In the genomic region with DNA sequence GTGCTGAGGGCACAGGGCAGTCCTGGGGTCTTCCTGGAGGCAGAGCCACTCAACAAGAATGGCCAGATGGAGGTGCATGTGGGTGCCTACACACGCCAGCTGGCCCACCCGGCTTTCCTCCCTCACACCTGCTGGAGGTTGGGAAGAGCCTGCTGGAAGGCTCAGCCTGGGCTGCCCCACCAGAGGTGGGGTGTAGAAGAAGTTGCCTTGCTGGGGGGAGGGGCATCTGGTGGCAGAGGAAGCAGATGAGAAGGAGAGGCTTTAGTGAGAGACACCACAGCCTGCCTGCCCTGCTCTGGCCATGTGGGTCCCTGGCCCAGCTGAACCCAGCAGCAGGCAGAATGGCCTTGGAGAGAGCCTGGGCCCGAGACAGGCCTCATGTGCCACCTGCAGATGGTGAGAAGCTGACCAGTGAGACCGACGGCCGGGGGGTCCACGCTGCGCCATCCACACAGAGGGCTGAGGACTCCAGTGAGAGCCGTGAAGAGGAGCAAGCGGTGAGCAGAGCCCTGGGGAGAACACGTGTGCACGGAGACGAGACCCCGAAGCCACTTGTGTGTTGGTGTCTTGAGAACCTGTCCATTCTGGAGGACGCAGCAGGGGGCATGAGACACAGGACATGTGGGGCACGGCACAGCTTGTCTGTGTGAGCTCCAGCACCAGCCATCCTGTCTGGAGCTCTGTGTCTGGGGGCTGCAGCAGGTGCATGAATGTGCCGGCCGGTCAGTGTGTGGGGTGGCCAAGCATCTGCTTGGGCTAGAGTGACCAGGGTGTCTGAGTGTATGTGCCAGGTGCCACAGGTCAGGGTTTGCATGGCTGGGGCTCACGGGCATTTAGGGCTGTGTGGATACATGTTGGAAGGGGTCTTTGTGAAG, we compare ENCODE assay signal across 22 cellular contexts. TPM values are rescaled to one million over a fixed set of nuclear protein-coding genes. Genes with fewer than 3 reads are reported as not detected.
DNase-seq lines count a peak whose midpoint lies in the region; ATAC-seq and TF ChIP-seq lines count a peak whose summit lies in the region.
"Had no signal": no experiment of that assay in that cellular context is flagged by ENCODE, and none has a peak within 500 bp of the region (broad histone marks: within the 10 kb centered on the region; RNA-seq: fewer than 3 reads in every experiment).

No MANE protein-coding gene starts in this region.

- DNase-seq in activated CD4-positive, alpha-beta T cell treated with anti-CD3 and anti-CD28 coated beads, Interleukin-2, amount 10 ng/mL, durations not matched to agents 24 days and 14 days, result no peak
- DNase-seq in activated CD4-positive, alpha-beta T cell treated with anti-CD3 and anti-CD28 coated beads, Interleukin-2, amount 50 U/mL, for 48 hours, result no peak
- DNase-seq in NT2/D1 (ENCODE audit: low read depth, low spot score), result no peak
- no peak for DNase-seq in dorsolateral prefrontal cortex
- no peak for DNase-seq in stimulated activated effector memory CD8-positive, alpha-beta T cell treated with anti-CD3 and anti-CD28 coated beads, Interleukin-12 subunit alpha, Interleukin-12 subunit beta, amount 100 ng/mL, for 72 hours (ENCODE audit: low spot score in 2 of 2)
- DNase-seq in mucosa of gallbladder (ENCODE audit: low spot score), result no peak
- DNase-seq in omental fat pad (ENCODE audit: low spot score), result no peak
- DNase-seq: activated CD8-positive, alpha-beta T cell treated with anti-CD3 and anti-CD28 coated beads for 36 hours; activated naive CD8-positive, alpha-beta T cell treated with anti-CD3 and anti-CD28 coated beads, Interleukin-2, amount 50 U/mL, for 24 hours; activated T-cell treated with anti-CD3 and anti-CD28 coated beads, Interleukin-2, amount 50 U/mL, for 72 hours; C1 segment of cervical spinal cord; HFFc6; NCI-H1092; small intestine; stimulated activated CD4-positive, alpha-beta T cell treated with anti-CD3 and anti-CD28 coated beads, Interleukin-4, amount 100 ng/mL, for 4 hours; SW 1271 had no signal

- peak overlapping the region in 38 of 59 donors; percentile 14 to 97 (median 76) for H3K27ac ChIP-seq in dorsolateral prefrontal cortex
- H3K27ac ChIP-seq: breast epithelium, prostate gland, thoracic aorta had no signal

- H3K27me3 Mint-ChIP-seq in activated CD4-positive, alpha-beta T cell treated with anti-CD3 and anti-CD28 coated beads, Interleukin-2, amount 10 ng/mL, durations not matched to agents 24 days and 14 days, result peaks cover 30% of the 10 kb centered on the region

- H3K9me3 ChIP-seq in NT2/D1 (ENCODE audit: insufficient read depth, low read length), result no peaks in the 10 kb centered on the region; the same call in 1 of the 2 replicates
- H3K9me3 ChIP-seq: breast epithelium, prostate gland, thoracic aorta had no signal

- H3K4me3 ChIP-seq in NT2/D1 (ENCODE audit: insufficient read length, low read depth) (no peak overlapping the region), dorsolateral prefrontal cortex (peak overlapping the region in 12 of 59 donors; percentile 16 to 75 (median 68))
- H3K4me3 ChIP-seq: breast epithelium, prostate gland, thoracic aorta had no signal

- H3K36me3 Mint-ChIP-seq in activated CD4-positive, alpha-beta T cell treated with anti-CD3 and anti-CD28 coated beads, Interleukin-2, amount 10 ng/mL, durations not matched to agents 24 days and 14 days (ENCODE audit: low read depth), result peaks cover 3% of the 10 kb centered on the region
- H3K36me3 Mint-ChIP-seq in stimulated activated effector memory CD8-positive, alpha-beta T cell treated with anti-CD3 and anti-CD28 coated beads, Interleukin-12 subunit alpha, Interleukin-12 subunit beta, amount 100 ng/mL, for 72 hours, result peaks cover 6% of the 10 kb centered on the region

- intact Hi-C loops in activated CD4-positive, alpha-beta T cell treated with anti-CD3 and anti-CD28 coated beads, Interleukin-2, amount 10 ng/mL, durations not matched to agents 24 days and 14 days (cut with micrococcal nuclease), result no loop called here
- intact Hi-C loops in dorsolateral prefrontal cortex (cut with DNase I), result loop anchor here in 1 of 2 donors (10.0 kb wide), 1 partner anchor 157 kb away; no protein-coding TSS in a partner anchor

- H3K27me3 ChIP-seq in NT2/D1 (ENCODE audit: insufficient read depth, insufficient read length), result peaks cover 7% of the 10 kb centered on the region
- H3K27me3 ChIP-seq in dorsolateral prefrontal cortex, result no peaks in the 10 kb centered on the region

- ATAC-seq in stimulated activated effector memory CD8-positive, alpha-beta T cell treated with anti-CD3 and anti-CD28 coated beads, Interleukin-12 subunit alpha, Interleukin-12 subunit beta, amount 100 ng/mL, for 72 hours, result peak; percentile 2
- no peak for ATAC-seq in GM21619 (IDR thresholded peaks at IDR 0.05; ENCODE audit: unreplicated experiment)
- no peak for ATAC-seq in omental fat pad (ENCODE audit: low FRiP score)
- ATAC-seq: activated CD8-positive, alpha-beta T cell treated with anti-CD3 and anti-CD28 coated beads for 36 hours; activated T-cell treated with anti-CD3 and anti-CD28 coated beads, Interleukin-2, amount 50 U/mL, for 72 hours; left ventricle myocardium superior had no signal

- H3K4me3 Mint-ChIP-seq in activated CD4-positive, alpha-beta T cell treated with anti-CD3 and anti-CD28 coated beads, Interleukin-2, amount 10 ng/mL, durations not matched to agents 24 days and 14 days, result no peak overlapping the region
- no peak overlapping the region for H3K4me3 Mint-ChIP-seq in stimulated activated effector memory CD8-positive, alpha-beta T cell treated with anti-CD3 and anti-CD28 coated beads, Interleukin-12 subunit alpha, Interleukin-12 subunit beta, amount 100 ng/mL, for 72 hours
- H3K4me3 Mint-ChIP-seq: activated CD8-positive, alpha-beta T cell treated with anti-CD3 and anti-CD28 coated beads for 36 hours; activated naive CD8-positive, alpha-beta T cell treated with anti-CD3 and anti-CD28 coated beads, Interleukin-2, amount 50 U/mL, for 24 hours; HFFc6 had no signal

- peaks cover 9% of the 10 kb centered on the region for H3K4me1 Mint-ChIP-seq in activated CD4-positive, alpha-beta T cell treated with anti-CD3 and anti-CD28 coated beads, Interleukin-2, amount 10 ng/mL, durations not matched to agents 24 days and 14 days
- peaks cover 29% of the 10 kb centered on the region for H3K4me1 Mint-ChIP-seq in stimulated activated effector memory CD8-positive, alpha-beta T cell treated with anti-CD3 and anti-CD28 coated beads, Interleukin-12 subunit alpha, Interleukin-12 subunit beta, amount 100 ng/mL, for 72 hours

- peak overlapping the region; percentile 2 for H3K9ac ChIP-seq in NT2/D1 (ENCODE audit: insufficient read length, low read depth)

- peaks cover 24% of the 10 kb centered on the region for H3K36me3 ChIP-seq in NT2/D1 (ENCODE audit: insufficient read depth, insufficient read length, low read length)
- H3K36me3 ChIP-seq: breast epithelium, prostate gland, thoracic aorta had no signal

- H3K4me1 ChIP-seq in NT2/D1 (ENCODE audit: insufficient read depth, insufficient read length), result peaks cover 37% of the 10 kb centered on the region
- H3K4me1 ChIP-seq: prostate gland had no signal

- H3K27ac Mint-ChIP-seq in activated CD4-positive, alpha-beta T cell treated with anti-CD3 and anti-CD28 coated beads, Interleukin-2, amount 10 ng/mL, durations not matched to agents 24 days and 14 days, result peak overlapping the region; percentile 20
- H3K27ac Mint-ChIP-seq in stimulated activated effector memory CD8-positive, alpha-beta T cell treated with anti-CD3 and anti-CD28 coated beads, Interleukin-12 subunit alpha, Interleukin-12 subunit beta, amount 100 ng/mL, for 72 hours, result peak overlapping the region; percentile 53
- H3K27ac Mint-ChIP-seq: activated CD8-positive, alpha-beta T cell treated with anti-CD3 and anti-CD28 coated beads for 36 hours; activated naive CD8-positive, alpha-beta T cell treated with anti-CD3 and anti-CD28 coated beads, Interleukin-2, amount 50 U/mL, for 24 hours; activated T-cell treated with anti-CD3 and anti-CD28 coated beads, Interleukin-2, amount 50 U/mL, for 72 hours; HFFc6 had no signal

- H3K9me3 Mint-ChIP-seq in activated CD4-positive, alpha-beta T cell treated with anti-CD3 and anti-CD28 coated beads, Interleukin-2, amount 10 ng/mL, durations not matched to agents 24 days and 14 days, result peaks cover 7% of the 10 kb centered on the region
- no peaks in the 10 kb centered on the region for H3K9me3 Mint-ChIP-seq in stimulated activated effector memory CD8-positive, alpha-beta T cell treated with anti-CD3 and anti-CD28 coated beads, Interleukin-12 subunit alpha, Interleukin-12 subunit beta, amount 100 ng/mL, for 72 hours
- H3K9me3 Mint-ChIP-seq: activated naive CD8-positive, alpha-beta T cell treated with anti-CD3 and anti-CD28 coated beads, Interleukin-2, amount 50 U/mL, for 24 hours; activated T-cell treated with anti-CD3 and anti-CD28 coated beads, Interleukin-2, amount 50 U/mL, for 72 hours had no signal

- no peak for TF ChIP-seq CTCF in dorsolateral prefrontal cortex (IDR thresholded peaks at IDR 0.05 in 54 of 56, conservative IDR thresholded peaks at IDR 0.05 in 2 of 56; ENCODE audit: low read depth in 1 of 56, partially characterized antibody in 56 of 56)
- no peak for TF ChIP-seq CTCF in omental fat pad (IDR thresholded peaks at IDR 0.05)

RNA-seq across cellular contexts. Expression of a gene that starts 2.7 kb away (rescaled TPM):
- total RNA-seq in activated CD4-positive, alpha-beta T cell treated with anti-CD3 and anti-CD28 coated beads, Interleukin-2, amount 10 ng/mL, durations not matched to agents 24 days and 14 days, result 3.9 and 4.1 TPM in 2 replicates
- 100 to 1,000 TPM in 116 of 120 experiments, 10 to 100 TPM in 4; 81.4 to 330 (median 132) TPM for total RNA-seq in dorsolateral prefrontal cortex
- 3.4 TPM for total RNA-seq in mucosa of gallbladder
- 1 to 10 TPM; 1.4 to 4.1 (median 2.5) TPM for total RNA-seq in omental fat pad
- total RNA-seq: RPMI7951 had no signal

RNA-seq across cellular contexts. Expression of a gene that starts 22.1 kb away (rescaled TPM):
- total RNA-seq in activated CD4-positive, alpha-beta T cell treated with anti-CD3 and anti-CD28 coated beads, Interleukin-2, amount 10 ng/mL, durations not matched to agents 24 days and 14 days, result not detected in 2 replicates
- total RNA-seq in dorsolateral prefrontal cortex (1 to 10 TPM in 96 of 120 experiments, under 1 TPM in 22, not detected in 2; 0.29 to 5.2 (median 1.7) TPM), mucosa of gallbladder (70.8 TPM), omental fat pad (under 1 TPM in 3 of 4 donors, not detected in 1; 0.09 to 0.96 (median 0.95) TPM)

RNA-seq across cellular contexts. Expression of a gene that starts 42.8 kb away (rescaled TPM):
- total RNA-seq in activated CD4-positive, alpha-beta T cell treated with anti-CD3 and anti-CD28 coated beads, Interleukin-2, amount 10 ng/mL, durations not matched to agents 24 days and 14 days, result 40.7 and 42.7 TPM in 2 replicates
- 10 to 100 TPM; 13.7 to 52.3 (median 29.2) TPM for total RNA-seq in dorsolateral prefrontal cortex
- total RNA-seq in mucosa of gallbladder, result 152 TPM
- 10 to 100 TPM; 17.6 to 42.1 (median 31.0) TPM for total RNA-seq in omental fat pad

RNA-seq across cellular contexts. Expression of a gene that starts 51.3 kb away (rescaled TPM):
- total RNA-seq in activated CD4-positive, alpha-beta T cell treated with anti-CD3 and anti-CD28 coated beads, Interleukin-2, amount 10 ng/mL, durations not matched to agents 24 days and 14 days, result 5.0 and 6.0 TPM in 2 replicates
- total RNA-seq in dorsolateral prefrontal cortex (100 to 1,000 TPM in 115 of 120 experiments, 10 to 100 TPM in 5; 78.3 to 905 (median 216) TPM), mucosa of gallbladder (246 TPM), omental fat pad (100 to 1,000 TPM; 340 to 466 (median 398) TPM)

RNA-seq across cellular contexts. Expression of a gene that starts 58.1 kb away (rescaled TPM):
- total RNA-seq in activated CD4-positive, alpha-beta T cell treated with anti-CD3 and anti-CD28 coated beads, Interleukin-2, amount 10 ng/mL, durations not matched to agents 24 days and 14 days, result 241 and 256 TPM in 2 replicates
- total RNA-seq in dorsolateral prefrontal cortex (100 to 1,000 TPM in 23 of 120 experiments, 10 to 100 TPM in 97; 19.2 to 217 (median 70.2) TPM), mucosa of gallbladder (55.4 TPM), omental fat pad (100 to 1,000 TPM; 224 to 389 (median 247) TPM)

Comparison
In these comparisons a context has a peak if more than half of its experiments do, and no peak if none do; other contexts are left out.
1. RNA of a gene that starts 2.7 kb away (total RNA-seq): 81.4 to 330 TPM in dorsolateral prefrontal cortex; 3.9 to 4.1 TPM in activated CD4-positive, alpha-beta T cell treated with anti-CD3 and anti-CD28 coated beads, Interleukin-2, amount 10 ng/mL, durations not matched to agents 24 days and 14 days, 1.4 to 4.1 TPM in omental fat pad and 3.4 TPM in mucosa of gallbladder (single experiment); every median in the first group is over 10 times any median in the second.
2. RNA of a gene that starts 22.1 kb away (total RNA-seq): 70.8 TPM in mucosa of gallbladder (single experiment); 0.29 to 5.2 TPM in dorsolateral prefrontal cortex, 0.09 to 0.96 TPM in omental fat pad and not detected in activated CD4-positive, alpha-beta T cell treated with anti-CD3 and anti-CD28 coated beads, Interleukin-2, amount 10 ng/mL, durations not matched to agents 24 days and 14 days; every median in the first group is over 10 times any median in the second.